Comparison of ENCODE assay signal across 22 cellular contexts in genomic region chr10:13858709-13859108, GRCh38.
DNase-seq lines count a peak whose midpoint lies in the region; FAIRE-seq and TF ChIP-seq lines count a peak whose summit lies in the region.
"Had no signal": no experiment of that assay in that cellular context is flagged by ENCODE, and none has a peak within 500 bp of the region (broad histone marks: within the 10 kb centered on the region; RNA-seq: fewer than 3 reads in every experiment).

No MANE protein-coding gene starts in this region.

- intact Hi-C loops in endothelial cell of umbilical vein (cut with micrococcal nuclease) (no loop called here), testis (cut with DNase I; ENCODE audit: low total_unique reads) (no loop called here)

- peak overlapping the region; percentile 17 for H3K4me2 ChIP-seq in endothelial cell of umbilical vein (ENCODE audit: insufficient read depth, low read length)
- H3K4me2 ChIP-seq: BLaER1 treated with 17β-estradiol and CSF1 and Interleukin-3, amounts not matched to agents 10 nM and 100 nM; GM23338 had no signal

- 88 to 97% methylated on average over 11 of the region's 11 CpGs for WGBS in testis, 2 donors

- H3K79me2 ChIP-seq in endothelial cell of umbilical vein (ENCODE audit: control insufficient read depth, insufficient read depth, low read length): peaks cover 97% of the 10 kb centered on the region

- TF ChIP-seq POLR2A in endothelial cell of umbilical vein (IDR thresholded peaks at IDR 0.05; ENCODE audit: low read depth, low read length) (no peak), testis (IDR thresholded peaks at IDR 0.05) (no peak)

- peaks cover 84% of the 10 kb centered on the region for H3K4me1 ChIP-seq in endothelial cell of umbilical vein (ENCODE audit: control insufficient read depth, extremely low read depth, insufficient read depth, low read length)
- no peaks in the 10 kb centered on the region for H3K4me1 ChIP-seq in testis

- dilution Hi-C loops in endothelial cell of umbilical vein (cut with MboI; ENCODE audit: extremely low pct_ligation_motif_present, low sequenced_read_pairs): no loop called here

- H3K36me3 Mint-ChIP-seq in HFFc6 (ENCODE audit: low read depth): peaks cover 42% of the 10 kb centered on the region
- H3K36me3 Mint-ChIP-seq in osteocyte (ENCODE audit: unreplicated experiment): peaks cover 50% of the 10 kb centered on the region
- H3K36me3 Mint-ChIP-seq: CD8-positive, alpha-beta T cell had no signal

- peak overlapping the region; percentile 53 for H3K27ac ChIP-seq in endothelial cell of umbilical vein (ENCODE audit: insufficient read depth, low read depth, low read length)
- no peak overlapping the region for H3K27ac ChIP-seq in testis
- H3K27ac ChIP-seq: BLaER1 treated with 17β-estradiol and CSF1 and Interleukin-3, amounts not matched to agents 10 nM and 100 nM; HL-60 had no signal

- H3K4me3 ChIP-seq in endothelial cell of umbilical vein (replicated peaks in 1 of 3; ENCODE audit: insufficient read depth in 1 of 3, low read depth in 1 of 3, low read length in 3 of 3) (no peak overlapping the region), testis (no peak overlapping the region)
- H3K4me3 ChIP-seq: BLaER1 treated with 17β-estradiol and CSF1 and Interleukin-3, amounts not matched to agents 10 nM and 100 nM; GM12878; GM23338 had no signal

- FAIRE-seq in endothelial cell of umbilical vein (lab: Jason Lieb, UNC): no peak
- FAIRE-seq: GM12878, GM19239, H54 had no signal

- TF ChIP-seq CTCF in HFFc6 (IDR thresholded peaks at IDR 0.05) (no peak), endothelial cell of umbilical vein (IDR thresholded peaks at IDR 0.05; ENCODE audit: extremely low read depth in 1 of 2, insufficient read depth in 1 of 2, low read depth in 1 of 2, low read length in 2 of 2) (no peak), osteocyte (IDR thresholded peaks at IDR 0.05) (no peak), testis (IDR thresholded peaks at IDR 0.05) (no peak), GM13977 (IDR thresholded peaks at IDR 0.05; ENCODE audit: extremely low read depth, insufficient read depth, missing control alignments) (no peak)

- POLR2A ChIA-PET in endothelial cell of umbilical vein (lab: Charles Lee): no interaction called here

- peaks cover 1 to 15% of the 10 kb centered on the region in 2 experiments for H3K36me3 ChIP-seq in endothelial cell of umbilical vein (ENCODE audit: control insufficient read depth in 2 of 2, extremely low read depth in 1 of 2, insufficient read depth in 2 of 2, low read length in 2 of 2)
- no peaks in the 10 kb centered on the region for H3K36me3 ChIP-seq in testis (ENCODE audit: low read depth, missing control alignments)
- H3K36me3 ChIP-seq: BLaER1 treated with 17β-estradiol and CSF1 and Interleukin-3, amounts not matched to agents 10 nM and 100 nM had no signal

- H3K9me3 Mint-ChIP-seq in HFFc6 (no peaks in the 10 kb centered on the region), osteocyte (ENCODE audit: unreplicated experiment) (no peaks in the 10 kb centered on the region)
- H3K9me3 Mint-ChIP-seq: CD8-positive, alpha-beta T cell; GM23338 had no signal

- no peaks in the 10 kb centered on the region for H3K9me3 ChIP-seq in endothelial cell of umbilical vein (replicated peaks; ENCODE audit: control insufficient read depth, insufficient read depth, low read length)
- H3K9me3 ChIP-seq in testis: no peaks in the 10 kb centered on the region
- H3K9me3 ChIP-seq: BLaER1 treated with 17β-estradiol and CSF1 and Interleukin-3, amounts not matched to agents 10 nM and 100 nM had no signal

- no peaks in the 10 kb centered on the region for H3K9me1 ChIP-seq in endothelial cell of umbilical vein (replicated peaks; ENCODE audit: control insufficient read depth, extremely low read depth, insufficient read depth, low read length)

- DNase-seq in HFFc6: no peak
- DNase-seq in endothelial cell of umbilical vein (ENCODE audit: low read depth, low spot score): no peak
- DNase-seq in osteocyte (ENCODE audit: extremely low spot score, unreplicated experiment): no peak
- peak; percentile 10 for DNase-seq in testis
- DNase-seq in anterior cingulate cortex (lab: John Stamatoyannopoulos, UW): no peak
- DNase-seq in GM13977 (ENCODE audit: low spot score): no peak
- DNase-seq in COLO829 (ENCODE audit: low spot score): no peak
- DNase-seq: 8988T; CD8-positive, alpha-beta T cell; COR-L47; DMS 273 treated with DMSO at 0.1 percent for 48 hours; DMS53; DND-41; EL; HCEC 1CT had no signal

- no TSS peak for BruUV-seq in endothelial cell of umbilical vein (replicated peaks; lab: Mats Ljungman, UMichigan)

- in situ Hi-C loops in GM13977 (cut with MboI; ENCODE audit: low pct_unique_long_range_greater_than_20kb, low sequenced_read_pairs, unreplicated experiment): no loop called here

- CTCF ChIA-PET in endothelial cell of umbilical vein (lab: Charles Lee): interaction anchor here (1.3 kb wide), 1 partner anchor 18 kb away, joined by 3 read pairs; no protein-coding TSS in a partner anchor

- peak overlapping the region; percentile 73 for H3K27ac Mint-ChIP-seq in HFFc6
- peak overlapping the region; percentile 46 for H3K27ac Mint-ChIP-seq in osteocyte (ENCODE audit: unreplicated experiment)
- H3K27ac Mint-ChIP-seq: B cell; CD8-positive, alpha-beta T cell; GM23338 had no signal

- H3K9ac ChIP-seq in endothelial cell of umbilical vein (replicated peaks; ENCODE audit: extremely low read depth, insufficient read depth, low read length): peak overlapping the region; percentile 8
- H3K9ac ChIP-seq: BLaER1 treated with 17β-estradiol and CSF1 and Interleukin-3, amounts not matched to agents 10 nM and 100 nM had no signal

- H3K4me1 Mint-ChIP-seq in HFFc6 (ENCODE audit: low read depth): peaks cover 88% of the 10 kb centered on the region
- H3K4me1 Mint-ChIP-seq in osteocyte (ENCODE audit: unreplicated experiment): peaks cover 61% of the 10 kb centered on the region

- H3K4me3 Mint-ChIP-seq in HFFc6 (no peak overlapping the region), osteocyte (ENCODE audit: unreplicated experiment) (no peak overlapping the region)
- H3K4me3 Mint-ChIP-seq: B cell; CD8-positive, alpha-beta T cell; GM23338 had no signal

- H3K27me3 Mint-ChIP-seq in HFFc6 (ENCODE audit: insufficient read depth): peaks cover 2% of the 10 kb centered on the region
- H3K27me3 Mint-ChIP-seq in osteocyte (ENCODE audit: unreplicated experiment): no peaks in the 10 kb centered on the region

- no peak overlapping the region for H2AFZ ChIP-seq in endothelial cell of umbilical vein (ENCODE audit: low read depth, low read length)
- H2AFZ ChIP-seq: GM23338 had no signal

- no peaks in the 10 kb centered on the region for H3K27me3 ChIP-seq in endothelial cell of umbilical vein (ENCODE audit: control insufficient read depth in 2 of 2, insufficient read depth in 2 of 2, low read length in 2 of 2)
- H3K27me3 ChIP-seq in testis: no peaks in the 10 kb centered on the region
- H3K27me3 ChIP-seq: BLaER1 treated with 17β-estradiol and CSF1 and Interleukin-3, amounts not matched to agents 10 nM and 100 nM had no signal

- no peaks in the 10 kb centered on the region for H4K20me1 ChIP-seq in endothelial cell of umbilical vein (replicated peaks; ENCODE audit: control insufficient read depth, extremely low read depth, insufficient read depth, low read length)
- H4K20me1 ChIP-seq: BLaER1 treated with 17β-estradiol and CSF1 and Interleukin-3, amounts not matched to agents 10 nM and 100 nM had no signal

TF ChIP-seq in endothelial cell of umbilical vein, 7 proteins besides CTCF, POLR2A, EP300 and RAD21:
- TF ChIP-seq MAX (IDR thresholded peaks at IDR 0.05; ENCODE audit: insufficient read depth, insufficient read length) (no peak), FOS (IDR thresholded peaks at IDR 0.05; ENCODE audit: borderline replicate concordance, insufficient read depth, low read length) (no peak), EZH2 (IDR thresholded peaks at IDR 0.05; ENCODE audit: borderline replicate concordance, low read depth, low read length, severe bottlenecking) (no peak), JUN (IDR thresholded peaks at IDR 0.05; ENCODE audit: borderline replicate concordance, insufficient read depth, insufficient read length, low read depth) (no peak), POLR2AphosphoS5 (IDR thresholded peaks at IDR 0.05; ENCODE audit: insufficient read depth, low read depth, low read length) (no peak), MYC (IDR thresholded peaks at IDR 0.05; ENCODE audit: low read depth, low read length) (no peak), GATA2 (IDR thresholded peaks at IDR 0.05; ENCODE audit: insufficient read depth, insufficient read length, low read depth, low read length) (no peak)
TF ChIP-seq in endothelial cell of umbilical vein: peak in this region for 0.
